Comparison of ENCODE assay signal across 1 cellular context in genomic region chr6:140486468-140487361, GRCh38.
TF ChIP-seq lines count a peak whose summit lies in the region.

No MANE protein-coding gene starts in this region.

TF ChIP-seq in K562, 482 proteins besides CTCF, POLR2A, EP300 and RAD21 (continued from another document and continues in another):
- TF ChIP-seq AFF1 (IDR thresholded peaks at IDR 0.05; ENCODE audit: low read depth in 1 of 2, partially characterized antibody in 2 of 2) (no peak), CC2D1A (IDR thresholded peaks at IDR 0.05) (no peak), NFE2 (IDR thresholded peaks at IDR 0.05; ENCODE audit: low read depth) (no peak), ZNF655 (CRISPR knock-in tag; IDR thresholded peaks at IDR 0.05) (no peak), ARNT (IDR thresholded peaks at IDR 0.05) (no peak), ERF (CRISPR knock-in tag; IDR thresholded peaks at IDR 0.05) (no peak), MAZ (CRISPR knock-in tag; conservative IDR thresholded peaks at IDR 0.05 in 1 of 2, IDR thresholded peaks at IDR 0.05 in 1 of 2) (no peak), ZC3H8 (IDR thresholded peaks at IDR 0.05) (no peak), SAFB2 (IDR thresholded peaks at IDR 0.05; ENCODE audit: borderline replicate concordance, low read depth, low read length, severe bottlenecking) (no peak), FOXO4 (CRISPR knock-in tag; IDR thresholded peaks at IDR 0.05) (no peak), TGIF2 (CRISPR knock-in tag; IDR thresholded peaks at IDR 0.05) (no peak), TAF1 (IDR thresholded peaks at IDR 0.05; ENCODE audit: control insufficient read depth, extremely low read depth, insufficient read depth, low read length, severe bottlenecking) (no peak), KLF13 (tag; IDR thresholded peaks at IDR 0.05; ENCODE audit: borderline replicate concordance, low read depth) (no peak), TCF7 (IDR thresholded peaks at IDR 0.05; ENCODE audit: borderline replicate concordance) (no peak), LARP7 (IDR thresholded peaks at IDR 0.05) (no peak), JUN (IDR thresholded peaks at IDR 0.05; ENCODE audit: borderline replicate concordance, low read depth, low read length) (no peak), JUN (CRISPR knock-in tag; IDR thresholded peaks at IDR 0.05; ENCODE audit: borderline replicate concordance) (no peak), ZNF551 (CRISPR knock-in tag; IDR thresholded peaks at IDR 0.05) (no peak), BHLHE40 (IDR thresholded peaks at IDR 0.05; ENCODE audit: low read length) (peak; percentile 88), ZFP91 (CRISPR knock-in tag; IDR thresholded peaks at IDR 0.05) (no peak), MGA (IDR thresholded peaks at IDR 0.05) (peak; percentile 35; the same call in 1 of the 2 replicates), THAP7 (CRISPR knock-in tag; IDR thresholded peaks at IDR 0.05) (no peak), CBX8 (IDR thresholded peaks at IDR 0.05; ENCODE audit: borderline replicate concordance, extremely low read depth, low read depth, low read length, poor library complexity, severe bottlenecking) (no peak), POLR2AphosphoS5 (IDR thresholded peaks at IDR 0.05; ENCODE audit: control insufficient read depth, insufficient read depth, low read depth, low read length) (no peak), SMAD3 (CRISPR knock-in tag; conservative IDR thresholded peaks at IDR 0.05) (no peak), BACH1 (tag; IDR thresholded peaks at IDR 0.05) (no peak), MECOM (CRISPR knock-in tag; IDR thresholded peaks at IDR 0.05) (no peak), TBP (optimal IDR thresholded peaks at IDR 0.05; ENCODE audit: low read depth, low read length) (no peak), TCF3 (CRISPR knock-in tag; IDR thresholded peaks at IDR 0.05) (peak; percentile 51), RBM15 (IDR thresholded peaks at IDR 0.05; ENCODE audit: insufficient read depth, low read length) (no peak), U2AF1 (optimal IDR thresholded peaks at IDR 0.05; ENCODE audit: low read depth, low read length) (no peak), MYNN (IDR thresholded peaks at IDR 0.05) (peak; percentile 91), MYNN (CRISPR knock-in tag; IDR thresholded peaks at IDR 0.05) (no peak), FOSL1 (tag; conservative IDR thresholded peaks at IDR 0.05) (no peak; the same call in 1 of the 2 replicates), CEBPB (tag; IDR thresholded peaks at IDR 0.05) (no peak), TAF9B (IDR thresholded peaks at IDR 0.05; ENCODE audit: partially characterized antibody) (peak; percentile 29)
- TF ChIP-seq, protein P1, sequence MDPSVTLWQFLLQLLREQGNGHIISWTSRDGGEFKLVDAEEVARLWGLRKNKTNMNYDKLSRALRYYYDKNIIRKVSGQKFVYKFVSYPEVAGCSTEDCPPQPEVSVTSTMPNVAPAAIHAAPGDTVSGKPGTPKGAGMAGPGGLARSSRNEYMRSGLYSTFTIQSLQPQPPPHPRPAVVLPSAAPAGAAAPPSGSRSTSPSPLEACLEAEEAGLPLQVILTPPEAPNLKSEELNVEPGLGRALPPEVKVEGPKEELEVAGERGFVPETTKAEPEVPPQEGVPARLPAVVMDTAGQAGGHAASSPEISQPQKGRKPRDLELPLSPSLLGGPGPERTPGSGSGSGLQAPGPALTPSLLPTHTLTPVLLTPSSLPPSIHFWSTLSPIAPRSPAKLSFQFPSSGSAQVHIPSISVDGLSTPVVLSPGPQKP (CRISPR knock-in tag; IDR thresholded peaks at IDR 0.05): no peak
- TF ChIP-seq, protein P2, sequence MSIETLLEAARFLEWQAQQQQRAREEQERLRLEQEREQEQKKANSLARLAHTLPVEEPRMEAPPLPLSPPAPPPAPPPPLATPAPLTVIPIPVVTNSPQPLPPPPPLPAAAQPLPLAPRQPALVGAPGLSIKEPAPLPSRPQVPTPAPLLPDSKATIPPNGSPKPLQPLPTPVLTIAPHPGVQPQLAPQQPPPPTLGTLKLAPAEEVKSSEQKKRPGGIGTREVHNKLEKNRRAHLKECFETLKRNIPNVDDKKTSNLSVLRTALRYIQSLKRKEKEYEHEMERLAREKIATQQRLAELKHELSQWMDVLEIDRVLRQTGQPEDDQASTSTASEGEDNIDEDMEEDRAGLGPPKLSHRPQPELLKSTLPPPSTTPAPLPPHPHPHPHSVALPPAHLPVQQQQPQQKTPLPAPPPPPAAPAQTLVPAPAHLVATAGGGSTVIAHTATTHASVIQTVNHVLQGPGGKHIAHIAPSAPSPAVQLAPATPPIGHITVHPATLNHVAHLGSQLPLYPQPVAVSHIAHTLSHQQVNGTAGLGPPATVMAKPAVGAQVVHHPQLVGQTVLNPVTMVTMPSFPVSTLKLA (conservative IDR thresholded peaks at IDR 0.05): no peak
